1 cellular context compared by ENCODE assay signal in the genomic region with DNA sequence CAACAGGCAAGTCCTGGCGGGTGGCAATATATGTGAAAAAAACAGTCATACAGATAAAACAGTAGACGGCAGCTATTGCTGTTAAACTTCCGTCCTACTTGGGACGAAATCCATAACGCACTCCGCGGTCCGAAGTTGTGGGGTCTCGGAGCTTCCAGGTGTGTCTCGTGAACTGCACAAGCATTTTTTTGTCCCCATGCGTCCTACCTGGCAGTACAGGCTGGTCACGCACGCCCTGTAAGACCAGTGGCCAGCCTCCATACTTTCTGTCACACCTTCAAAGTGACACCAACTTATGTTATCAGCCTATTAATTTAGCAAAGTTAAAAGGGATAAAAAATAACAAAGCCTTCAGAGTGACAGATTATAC.
TF ChIP-seq lines count a peak whose summit lies in the region.

No MANE protein-coding gene starts in this region.

TF ChIP-seq in GM12878, 131 proteins besides CTCF, POLR2A, EP300 and RAD21:
- no peak for TF ChIP-seq HDAC2 (IDR thresholded peaks at IDR 0.05)
- TF ChIP-seq SMAD5 (IDR thresholded peaks at IDR 0.05; ENCODE audit: low read depth) = no peak
